23 cellular contexts compared by ENCODE assay signal in genomic region chr20:39974966-39975501, GRCh38.
DNase-seq lines count a peak whose midpoint lies in the region; ATAC-seq and TF ChIP-seq lines count a peak whose summit lies in the region.
"Had no signal": no experiment of that assay in that cellular context is flagged by ENCODE, and none has a peak within 500 bp of the region (broad histone marks: within the 10 kb centered on the region; RNA-seq: fewer than 3 reads in every experiment).

No MANE protein-coding gene starts in this region.

- H3K4me3 Mint-ChIP-seq in GM23338 (no peak overlapping the region), neural progenitor cell (no peak overlapping the region), WTC11 (no peak overlapping the region)
- H3K4me3 Mint-ChIP-seq: CD8-positive, alpha-beta T cell; IgD-negative memory B cell had no signal

- H3K36me3 ChIP-seq in GM23338 (ENCODE audit: insufficient read depth) (no peaks in the 10 kb centered on the region), SJCRH30 (no peaks in the 10 kb centered on the region), neural progenitor cell (no peaks in the 10 kb centered on the region), breast epithelium (no peaks in the 10 kb centered on the region)
- H3K36me3 ChIP-seq: SJSA1 had no signal

- no peaks in the 10 kb centered on the region for H3K79me2 ChIP-seq in GM23338 (replicated peaks; ENCODE audit: insufficient read depth)
- H3K79me2 ChIP-seq in neural progenitor cell (ENCODE audit: low read depth), result no peaks in the 10 kb centered on the region

- DNase-seq in GM23338 (ENCODE audit: low spot score) (no peak), SJCRH30 (peak; percentile 15 to 45), foreskin keratinocyte (peak in 1 of 2 donors; percentile 61), neural progenitor cell (ENCODE audit: low spot score) (no peak), breast epithelium (ENCODE audit: low spot score in 2 of 2) (no peak), T1000 (lab: John Stamatoyannopoulos, UW) (no peak), WTC11 (ENCODE audit: low spot score) (no peak)
- DNase-seq: AML-193; C1 segment of cervical spinal cord; CD8-positive, alpha-beta T cell; DND-41; GOT3; HCEC 1CT; MV-4-11; NCI-H1105 treated with DMSO at 0.1 percent for 48 hours; NCI-H2029 treated with DMSO at 0.1 percent for 48 hours; NCI-H226; NCI-H510A treated with DMSO at 0.1 percent for 48 hours; NCI-H748 treated with DMSO at 0.1 percent for 48 hours had no signal

- H3K9me3 Mint-ChIP-seq in GM23338 (peaks cover 19% of the 10 kb centered on the region), neural progenitor cell (peaks cover 22% of the 10 kb centered on the region), WTC11 (peaks cover 55% of the 10 kb centered on the region)

- H3K9me3 ChIP-seq in SJCRH30 (replicated peaks) (peaks cover 6% of the 10 kb centered on the region; the same call in 1 of the 2 replicates), neural progenitor cell (ENCODE audit: low read depth) (peaks cover 5% of the 10 kb centered on the region), breast epithelium (no peaks in the 10 kb centered on the region)
- H3K9me3 ChIP-seq: SJSA1 had no signal

- TF ChIP-seq POLR2A in breast epithelium (IDR thresholded peaks at IDR 0.05), result no peak

- POLR2A ChIA-PET in WTC11 (lab: Charles Lee), result no interaction called here

- H3K27ac ChIP-seq in GM23338 (ENCODE audit: low read depth), result no peak overlapping the region
- H3K27ac ChIP-seq in SJCRH30, result no peak overlapping the region
- no peak overlapping the region for H3K27ac ChIP-seq in foreskin keratinocyte
- no peak overlapping the region for H3K27ac ChIP-seq in neural progenitor cell
- H3K27ac ChIP-seq in breast epithelium, result no peak overlapping the region
- H3K27ac ChIP-seq: SJSA1 had no signal

- H4K20me1 ChIP-seq in GM23338 (replicated peaks; ENCODE audit: insufficient read depth) (no peaks in the 10 kb centered on the region), neural progenitor cell (ENCODE audit: low read depth) (no peaks in the 10 kb centered on the region)

- no peak for ATAC-seq in GM23338
- ATAC-seq in foreskin keratinocyte, result peak; percentile 71
- no peak for ATAC-seq in HG02981 (IDR thresholded peaks at IDR 0.05; ENCODE audit: unreplicated experiment)
- ATAC-seq in WTC11, result no peak
- ATAC-seq: CD8-positive, alpha-beta T cell; Panc1 had no signal

- H2AFZ ChIP-seq in GM23338, result no peak overlapping the region
- peak overlapping the region; percentile 42 for H2AFZ ChIP-seq in neural progenitor cell (replicated peaks)

- H3K36me3 Mint-ChIP-seq in GM23338 (ENCODE audit: low read depth) (peaks cover 18% of the 10 kb centered on the region; the same call in 2 of the 3 replicates), neural progenitor cell (no peaks in the 10 kb centered on the region), WTC11 (peaks cover 30% of the 10 kb centered on the region)
- H3K36me3 Mint-ChIP-seq: CD8-positive, alpha-beta T cell; IgD-negative memory B cell had no signal

- H3F3A ChIP-seq in GM23338 (replicated peaks; ENCODE audit: low read depth) (no peaks in the 10 kb centered on the region), neural progenitor cell (ENCODE audit: low read depth) (no peaks in the 10 kb centered on the region)

- peaks cover 4% of the 10 kb centered on the region for H3K27me3 Mint-ChIP-seq in GM23338 (ENCODE audit: insufficient read depth, low read depth, poor library complexity)
- H3K27me3 Mint-ChIP-seq in neural progenitor cell (ENCODE audit: insufficient read depth, low read depth), result no peaks in the 10 kb centered on the region
- H3K27me3 Mint-ChIP-seq in WTC11 (ENCODE audit: low read depth), result no peaks in the 10 kb centered on the region

- H3K4me3 ChIP-seq in GM23338 (no peak overlapping the region), SJCRH30 (no peak overlapping the region), neural progenitor cell (no peak overlapping the region), breast epithelium (no peak overlapping the region)
- H3K4me3 ChIP-seq: SJSA1 had no signal

- intact Hi-C loops in breast epithelium (cut with DNase I; ENCODE audit: low total_unique reads), result no loop called here

- TF ChIP-seq CTCF in GM23338 (conservative IDR thresholded peaks at IDR 0.05; ENCODE audit: low read depth in 2 of 2), result no peak
- no peak for TF ChIP-seq CTCF in foreskin keratinocyte (conservative IDR thresholded peaks at IDR 0.05)
- no peak for TF ChIP-seq CTCF in neural progenitor cell (IDR thresholded peaks at IDR 0.05)
- no peak for TF ChIP-seq CTCF in breast epithelium (IDR thresholded peaks at IDR 0.05)
- TF ChIP-seq CTCF in WTC11 (IDR thresholded peaks at IDR 0.05), result no peak

- no peaks in the 10 kb centered on the region for H3K27me3 ChIP-seq in GM23338 (ENCODE audit: insufficient read depth)
- no peaks in the 10 kb centered on the region for H3K27me3 ChIP-seq in SJCRH30
- no peaks in the 10 kb centered on the region for H3K27me3 ChIP-seq in foreskin keratinocyte
- no peaks in the 10 kb centered on the region for H3K27me3 ChIP-seq in neural progenitor cell
- H3K27me3 ChIP-seq in breast epithelium, result no peaks in the 10 kb centered on the region
- H3K27me3 ChIP-seq: SJSA1 had no signal

- H3K4me1 ChIP-seq in GM23338 (ENCODE audit: insufficient read depth), result no peaks in the 10 kb centered on the region
- 0 out of 2 replicates have a peak, but pooled peaks cover 6% of the 10 kb centered on the region for H3K4me1 ChIP-seq in SJCRH30
- no peaks in the 10 kb centered on the region for H3K4me1 ChIP-seq in foreskin keratinocyte
- H3K4me1 ChIP-seq in neural progenitor cell, result no peaks in the 10 kb centered on the region
- H3K4me1 ChIP-seq in breast epithelium, result no peaks in the 10 kb centered on the region
- H3K4me1 ChIP-seq: SJSA1 had no signal

- H3K27ac Mint-ChIP-seq in GM23338 (peak overlapping the region; percentile 62; the same call in 1 of the 2 replicates), neural progenitor cell (no peak overlapping the region), WTC11 (no peak overlapping the region)
- H3K27ac Mint-ChIP-seq: CD8-positive, alpha-beta T cell had no signal

- peaks cover 14% of the 10 kb centered on the region for H3K9me2 ChIP-seq in GM23338 (ENCODE audit: insufficient read depth)

- CTCF ChIA-PET in WTC11 (lab: Charles Lee), result no interaction called here

- H3K4me1 Mint-ChIP-seq in GM23338, result peaks cover 2% of the 10 kb centered on the region; the same call in 1 of the 3 replicates
- no peaks in the 10 kb centered on the region for H3K4me1 Mint-ChIP-seq in neural progenitor cell
- no peaks in the 10 kb centered on the region for H3K4me1 Mint-ChIP-seq in WTC11
- H3K4me1 Mint-ChIP-seq: IgD-negative memory B cell had no signal

- H3K4me2 ChIP-seq in GM23338, result no peak overlapping the region
- no peak overlapping the region for H3K4me2 ChIP-seq in neural progenitor cell

- H3K9ac ChIP-seq in neural progenitor cell, result no peak overlapping the region

TF ChIP-seq in GM23338, 12 proteins besides CTCF, POLR2A, EP300 and RAD21 (continues in another document):
- TF ChIP-seq ZNF331 (CRISPR knock-in tag; IDR thresholded peaks at IDR 0.05; ENCODE audit: low read depth), result no peak
- TF ChIP-seq EZH2 (IDR thresholded peaks at IDR 0.05; ENCODE audit: low read depth, unreplicated experiment), result no peak

TF ChIP-seq in WTC11, 78 proteins besides CTCF, POLR2A, EP300 and RAD21:
- TF ChIP-seq E2F4 (CRISPR knock-in tag; IDR thresholded peaks at IDR 0.05; ENCODE audit: borderline replicate concordance, low read depth) (no peak), NFE2L1 (CRISPR knock-in tag; IDR thresholded peaks at IDR 0.05) (no peak), AR (CRISPR knock-in tag; IDR thresholded peaks at IDR 0.05) (no peak), SP1 (CRISPR knock-in tag; conservative IDR thresholded peaks at IDR 0.05) (no peak), CBFB (CRISPR knock-in tag; IDR thresholded peaks at IDR 0.05; ENCODE audit: low read depth) (no peak), ZNF423 (CRISPR knock-in tag; IDR thresholded peaks at IDR 0.05) (no peak)

Comparison
In these comparisons a context has a peak if more than half of its experiments do, and no peak if none do; other contexts are left out.
1. DNase-seq: peak in SJCRH30 (2 of 2); none in GM23338 (single experiment), neural progenitor cell (single experiment), breast epithelium (0 of 2), T1000 (single experiment) and WTC11 (single experiment).